23 cellular contexts compared by ENCODE assay signal in genomic region chr6:88712243-88712936, GRCh38.
"Had no signal": no experiment of that assay in that cellular context is flagged by ENCODE, and none has a peak within 500 bp of the region (broad histone marks: within the 10 kb centered on the region; RNA-seq: fewer than 3 reads in every experiment).

No MANE protein-coding gene starts in this region.

- H3K9me3 Mint-ChIP-seq: dendritic cell treated with granulocyte-macrophage colony-stimulating factor and Interleukin-4, amounts not matched to agents 40 ng/mL and 50 ng/mL, for 4 days; effector memory CD8-positive, alpha-beta T cell; nephron had no signal

- H3K4me2 ChIP-seq: smooth muscle cell had no signal

- H3K4me3 Mint-ChIP-seq: dendritic cell treated with granulocyte-macrophage colony-stimulating factor and Interleukin-4, amounts not matched to agents 40 ng/mL and 50 ng/mL, for 4 days; effector memory CD8-positive, alpha-beta T cell; naive B cell; nephron had no signal

- H3K9me3 ChIP-seq: esophagus muscularis mucosa, gastrocnemius medialis, left ventricle myocardium inferior, psoas muscle, tibial nerve had no signal

- H3K27me3 ChIP-seq: esophagus muscularis mucosa, gastrocnemius medialis, tibial nerve had no signal

- H3K9ac ChIP-seq: parathyroid adenoma had no signal

- FAIRE-seq: colon, keratinocyte had no signal

- H3K27ac Mint-ChIP-seq: dendritic cell treated with granulocyte-macrophage colony-stimulating factor and Interleukin-4, amounts not matched to agents 40 ng/mL and 50 ng/mL, for 4 days; effector memory CD8-positive, alpha-beta T cell; nephron had no signal

- H2AFZ ChIP-seq: parathyroid adenoma had no signal

- H3K4me1 Mint-ChIP-seq: nephron had no signal

- H3K4me3 ChIP-seq: esophagus muscularis mucosa, gastrocnemius medialis, left ventricle myocardium inferior, lung, psoas muscle, smooth muscle cell, tibial nerve had no signal

- H3K27me3 Mint-ChIP-seq: dendritic cell treated with granulocyte-macrophage colony-stimulating factor and Interleukin-4, amounts not matched to agents 40 ng/mL and 50 ng/mL, for 4 days; effector memory CD8-positive, alpha-beta T cell; naive B cell had no signal

- H3K27ac ChIP-seq: epithelial cell of prostate, esophagus muscularis mucosa, gastrocnemius medialis, left ventricle myocardium inferior, parathyroid adenoma, psoas muscle, tibial nerve had no signal

- H3K79me2 ChIP-seq: parathyroid adenoma had no signal

- H3K4me1 ChIP-seq: esophagus muscularis mucosa, parathyroid adenoma, psoas muscle, tibial nerve had no signal

- H3K36me3 ChIP-seq: esophagus muscularis mucosa, gastrocnemius medialis, left ventricle myocardium inferior, tibial nerve had no signal

- DNase-seq: cerebellar nuclear complex; effector memory CD8-positive, alpha-beta T cell; gastrocnemius medialis; glutamatergic neuron; left cardiac atrium; left ventricle myocardium inferior; mesenchymal stem cell; midbrain; naive B cell; psoas muscle; retina; stimulated activated CD4-positive, alpha-beta T cell treated with anti-CD3 and anti-CD28 coated beads, Interleukin-2, amount 100 ng/mL, for 48 hours; stimulated activated naive CD8-positive, alpha-beta T cell treated with anti-CD3 and anti-CD28 coated beads, Interleukin-15, Interleukin-2, amounts not matched to agents 100 U/mL and 50 U/mL, for 24 hours had no signal
